1 cellular context compared by ENCODE assay signal in the genomic region with DNA sequence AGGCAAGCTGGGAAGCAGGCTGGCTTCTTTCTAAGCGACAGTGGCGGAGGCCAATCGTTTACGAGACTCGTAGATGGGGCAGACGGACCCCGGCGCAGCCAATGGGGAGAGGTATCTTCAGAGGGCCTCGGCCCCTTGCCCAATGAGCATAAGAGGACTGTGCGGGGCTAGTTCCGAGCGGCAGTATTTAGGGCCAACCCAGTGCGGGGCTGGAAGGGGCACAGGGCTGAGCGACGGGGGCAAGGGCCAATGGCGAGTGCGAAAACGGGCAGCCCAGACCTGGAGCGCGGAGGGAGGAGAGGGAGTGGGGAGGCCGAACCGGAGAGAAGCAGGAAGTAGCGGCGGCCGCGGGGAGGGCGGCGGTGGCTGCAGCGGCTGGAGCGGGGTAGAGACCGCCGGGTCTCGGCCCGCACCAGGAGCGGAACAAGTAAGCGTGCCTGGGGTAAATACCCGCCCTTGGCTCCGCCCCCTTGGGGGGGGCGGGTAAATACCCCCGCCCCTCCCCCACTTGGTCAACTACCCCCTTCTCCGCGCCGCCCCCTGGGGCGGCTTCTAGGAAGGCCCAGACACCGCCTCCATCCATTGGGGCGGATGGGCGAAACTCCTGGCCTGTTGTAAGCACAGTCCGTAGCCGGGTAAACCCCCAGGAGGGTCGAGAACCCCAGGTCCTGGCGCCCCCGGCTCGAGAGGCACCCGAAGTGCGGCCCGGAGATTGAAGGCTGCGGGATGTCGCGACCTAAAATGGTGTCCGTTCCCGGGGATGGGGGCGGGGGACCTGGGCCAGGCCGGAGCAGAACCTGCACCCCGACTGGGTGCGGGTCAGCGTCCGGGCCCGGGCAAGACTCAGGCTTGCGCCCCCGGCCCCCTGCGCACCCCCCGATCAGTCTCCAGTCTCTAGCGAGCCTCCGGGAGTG.
A peak's percentile ranks its signal among the peaks of the same experiment; 100 is the strongest.
TF ChIP-seq lines count a peak whose summit lies in the region.

ZNF687 (plus strand) TSS at position 331 of the 914 bp plus-strand sequence. CDS start 3,993 bp downstream, outside the sequence.

TF ChIP-seq in HEK293, 187 proteins besides CTCF, POLR2A, EP300 and RAD21 (continued from another document):
- TF ChIP-seq, protein P1, sequence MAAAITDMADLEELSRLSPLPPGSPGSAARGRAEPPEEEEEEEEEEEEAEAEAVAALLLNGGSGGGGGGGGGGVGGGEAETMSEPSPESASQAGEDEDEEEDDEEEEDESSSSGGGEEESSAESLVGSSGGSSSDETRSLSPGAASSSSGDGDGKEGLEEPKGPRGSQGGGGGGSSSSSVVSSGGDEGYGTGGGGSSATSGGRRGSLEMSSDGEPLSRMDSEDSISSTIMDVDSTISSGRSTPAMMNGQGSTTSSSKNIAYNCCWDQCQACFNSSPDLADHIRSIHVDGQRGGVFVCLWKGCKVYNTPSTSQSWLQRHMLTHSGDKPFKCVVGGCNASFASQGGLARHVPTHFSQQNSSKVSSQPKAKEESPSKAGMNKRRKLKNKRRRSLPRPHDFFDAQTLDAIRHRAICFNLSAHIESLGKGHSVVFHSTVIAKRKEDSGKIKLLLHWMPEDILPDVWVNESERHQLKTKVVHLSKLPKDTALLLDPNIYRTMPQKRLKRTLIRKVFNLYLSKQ (tag by site-specific recombination; IDR thresholded peaks at IDR 0.05; ENCODE audit: borderline replicate concordance) = no peak
- no peak for TF ChIP-seq ZNF571 (tag by site-specific recombination; IDR thresholded peaks at IDR 0.05)
- no peak for TF ChIP-seq ZNF18 (tag by site-specific recombination; IDR thresholded peaks at IDR 0.05)
- TF ChIP-seq MYNN (tag by site-specific recombination; IDR thresholded peaks at IDR 0.05; ENCODE audit: borderline replicate concordance) = no peak
- no peak for TF ChIP-seq YY2 (tag by site-specific recombination; IDR thresholded peaks at IDR 0.05)
- TF ChIP-seq HOXA7 (CRISPR knock-in tag; IDR thresholded peaks at IDR 0.05; ENCODE audit: borderline replicate concordance) = no peak
- 0 out of 2 replicates have a peak, but pooled peaks have one; percentile 48 for TF ChIP-seq ZNF501 (tag by site-specific recombination; IDR thresholded peaks at IDR 0.05)
- no peak for TF ChIP-seq ZNF23 (tag by site-specific recombination; IDR thresholded peaks at IDR 0.05; ENCODE audit: borderline replicate concordance)
- TF ChIP-seq ZSCAN30 (tag by site-specific recombination; IDR thresholded peaks at IDR 0.05) = peak; percentile 80
- TF ChIP-seq ZIC2 (tag by site-specific recombination; IDR thresholded peaks at IDR 0.05) = peak; percentile 44
- peak; percentile 42; the same call in 1 of the 2 replicates for TF ChIP-seq FEZF1 (tag by site-specific recombination; IDR thresholded peaks at IDR 0.05)
- TF ChIP-seq EGR2 (tag by site-specific recombination; IDR thresholded peaks at IDR 0.05; ENCODE audit: low read depth) = peak; percentile 62
- no peak for TF ChIP-seq ZNF280C (tag by site-specific recombination; IDR thresholded peaks at IDR 0.05)
- TF ChIP-seq, protein P2, sequence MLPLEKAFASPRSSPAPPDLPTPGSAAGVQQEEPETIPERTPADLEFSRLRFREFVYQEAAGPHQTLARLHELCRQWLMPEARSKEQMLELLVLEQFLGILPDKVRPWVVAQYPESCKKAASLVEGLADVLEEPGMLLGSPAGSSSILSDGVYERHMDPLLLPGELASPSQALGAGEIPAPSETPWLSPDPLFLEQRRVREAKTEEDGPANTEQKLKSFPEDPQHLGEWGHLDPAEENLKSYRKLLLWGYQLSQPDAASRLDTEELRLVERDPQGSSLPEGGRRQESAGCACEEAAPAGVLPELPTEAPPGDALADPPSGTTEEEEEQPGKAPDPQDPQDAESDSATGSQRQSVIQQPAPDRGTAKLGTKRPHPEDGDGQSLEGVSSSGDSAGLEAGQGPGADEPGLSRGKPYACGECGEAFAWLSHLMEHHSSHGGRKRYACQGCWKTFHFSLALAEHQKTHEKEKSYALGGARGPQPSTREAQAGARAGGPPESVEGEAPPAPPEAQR (tag by site-specific recombination; IDR thresholded peaks at IDR 0.05) = no peak
- TF ChIP-seq ZNF76 (tag by site-specific recombination; IDR thresholded peaks at IDR 0.05; ENCODE audit: borderline replicate concordance, low read depth) = no peak; the same call in 1 of the 2 replicates
- no peak for TF ChIP-seq ZNF121 (tag by site-specific recombination; IDR thresholded peaks at IDR 0.05)
- TF ChIP-seq ZNF366 (tag by site-specific recombination; conservative IDR thresholded peaks at IDR 0.05) = peak; percentile 66; the same call in 1 of the 2 replicates
- TF ChIP-seq GLIS2 (tag by site-specific recombination; IDR thresholded peaks at IDR 0.05) = peak; percentile 92
- no peak for TF ChIP-seq ZNF560 (tag by site-specific recombination; IDR thresholded peaks at IDR 0.05; ENCODE audit: borderline replicate concordance)
- no peak for TF ChIP-seq BCL6B (tag by site-specific recombination; IDR thresholded peaks at IDR 0.05)
- TF ChIP-seq ZNF426 (tag by site-specific recombination; IDR thresholded peaks at IDR 0.05) = no peak
- peak; percentile 16; the same call in 1 of the 2 replicates for TF ChIP-seq ZBTB44 (tag by site-specific recombination; IDR thresholded peaks at IDR 0.05)
- no peak for TF ChIP-seq ZNF354C (tag by site-specific recombination; IDR thresholded peaks at IDR 0.05; ENCODE audit: borderline replicate concordance, low read depth)
- no peak for TF ChIP-seq ZNF214 (tag by site-specific recombination; IDR thresholded peaks at IDR 0.05; ENCODE audit: borderline replicate concordance)
- TF ChIP-seq PBX3 (CRISPR knock-in tag; IDR thresholded peaks at IDR 0.05) = peak; percentile 100
